Comparison of ENCODE assay signal across 9 cellular contexts in genomic region chr2:110423574-110423962, GRCh38. TPM values are rescaled to one million over a fixed set of nuclear protein-coding genes. Genes with fewer than 3 reads are reported as not detected.
DNase-seq lines count a peak whose midpoint lies in the region; ATAC-seq and TF ChIP-seq lines count a peak whose summit lies in the region.
"Not testable (repeated sequence)": the region's sequence is repeated elsewhere in the genome, so short reads cannot be mapped to it uniquely, and the experiment has no call there.
"Had no signal": no experiment of that assay in that cellular context is flagged by ENCODE, and none has a peak within 500 bp of the region (broad histone marks: within the 10 kb centered on the region; RNA-seq: fewer than 3 reads in every experiment).

No MANE protein-coding gene starts in this region.

- H3K4me3 Mint-ChIP-seq in T-helper 17 cell; activated T-cell treated with anti-CD3 and anti-CD28 coated beads, Interleukin-2, amount 50 U/mL, for 4 hours; effector memory CD8-positive, alpha-beta T cell; stimulated activated naive CD8-positive, alpha-beta T cell treated with anti-CD3 and anti-CD28 coated beads, Interleukin-15, amount 100 ng/mL, for 72 hours: not testable (repeated sequence)

- TF ChIP-seq CTCF in heart right ventricle (IDR thresholded peaks at IDR 0.05); left lung (IDR thresholded peaks at IDR 0.05); omental fat pad (IDR thresholded peaks at IDR 0.05): not testable (repeated sequence)

- DNase-seq in T-helper 17 cell; activated T-cell treated with anti-CD3 and anti-CD28 coated beads, Interleukin-2, amount 50 U/mL, for 4 hours; effector memory CD8-positive, alpha-beta T cell; heart right ventricle; left lung; omental fat pad (ENCODE audit: low spot score); stimulated activated naive CD8-positive, alpha-beta T cell treated with anti-CD3 and anti-CD28 coated beads, Interleukin-15, amount 100 ng/mL, for 72 hours: not testable (repeated sequence)

- ATAC-seq in T-helper 17 cell (peak; percentile 36), heart right ventricle (peak in 7 of 8 donors; percentile 52 to 85 (median 65)), left lung (peak; percentile 61), omental fat pad (ENCODE audit: low FRiP score) (peak; percentile 70)
- ATAC-seq in activated T-cell treated with anti-CD3 and anti-CD28 coated beads, Interleukin-2, amount 50 U/mL, for 4 hours = peak; percentile 52 to 55
- ATAC-seq in effector memory CD8-positive, alpha-beta T cell (replicated peaks) = peak; percentile 12
- peak; percentile 60 for ATAC-seq in stimulated activated naive CD8-positive, alpha-beta T cell treated with anti-CD3 and anti-CD28 coated beads, Interleukin-15, amount 100 ng/mL, for 72 hours

- H3K4me3 ChIP-seq in heart right ventricle, left lung: not testable (repeated sequence)

- H3K9me3 Mint-ChIP-seq in activated T-cell treated with anti-CD3 and anti-CD28 coated beads, Interleukin-2, amount 50 U/mL, for 4 hours; effector memory CD8-positive, alpha-beta T cell; stimulated activated naive CD8-positive, alpha-beta T cell treated with anti-CD3 and anti-CD28 coated beads, Interleukin-15, amount 100 ng/mL, for 72 hours: not testable (repeated sequence)

- H3K27ac Mint-ChIP-seq in T-helper 17 cell; effector memory CD8-positive, alpha-beta T cell; stimulated activated naive CD8-positive, alpha-beta T cell treated with anti-CD3 and anti-CD28 coated beads, Interleukin-15, amount 100 ng/mL, for 72 hours: not testable (repeated sequence)

- not testable (repeated sequence) for H3K27me3 Mint-ChIP-seq in T-helper 17 cell; activated T-cell treated with anti-CD3 and anti-CD28 coated beads, Interleukin-2, amount 50 U/mL, for 4 hours (ENCODE audit: low read depth); effector memory CD8-positive, alpha-beta T cell; stimulated activated naive CD8-positive, alpha-beta T cell treated with anti-CD3 and anti-CD28 coated beads, Interleukin-15, amount 100 ng/mL, for 72 hours

- not testable (repeated sequence) for H3K4me1 ChIP-seq in heart right ventricle, left lung

- intact Hi-C loops in heart right ventricle (cut with DNase I); left lung (cut with DNase I): not testable (repeated sequence)

- not testable (repeated sequence) for H3K27ac ChIP-seq in heart right ventricle, left lung

- H3K36me3 Mint-ChIP-seq in T-helper 17 cell (ENCODE audit: low read depth); activated T-cell treated with anti-CD3 and anti-CD28 coated beads, Interleukin-2, amount 50 U/mL, for 4 hours (ENCODE audit: insufficient read depth); effector memory CD8-positive, alpha-beta T cell (ENCODE audit: insufficient read depth): not testable (repeated sequence)

- no CpG with 5 or more reads among the region's 56 CpGs for WGBS in heart right ventricle, 2 donors

- not testable (repeated sequence) for H3K36me3 ChIP-seq in heart right ventricle, left lung

- not testable (repeated sequence) for H3K9me3 ChIP-seq in T-helper 17 cell (ENCODE audit: control insufficient read depth, low read length, poor library complexity, severe bottlenecking); heart right ventricle; left lung

- H3K4me1 Mint-ChIP-seq in T-helper 17 cell; activated T-cell treated with anti-CD3 and anti-CD28 coated beads, Interleukin-2, amount 50 U/mL, for 4 hours (ENCODE audit: low read depth); effector memory CD8-positive, alpha-beta T cell (ENCODE audit: low read depth in 2 of 2); stimulated activated naive CD8-positive, alpha-beta T cell treated with anti-CD3 and anti-CD28 coated beads, Interleukin-15, amount 100 ng/mL, for 72 hours: not testable (repeated sequence)

- not testable (repeated sequence) for H3K27me3 ChIP-seq in heart right ventricle, left lung

RNA-seq across cellular contexts. Expression of gene LIMS4, which starts 49.0 kb away (rescaled TPM):
- total RNA-seq in T-helper 17 cell = 1 to 10 TPM in 1 of 2 donors, under 1 TPM in 1; 0.44 to 1.4 TPM
- 1 to 10 TPM in 1 of 3 donors, under 1 TPM in 2; 0.24 to 1.2 (median 0.65) TPM for total RNA-seq in activated T-cell treated with anti-CD3 and anti-CD28 coated beads, Interleukin-2, amount 50 U/mL, for 4 hours
- 1 to 10 TPM; 2.6 to 5.6 (median 3.2) TPM for total RNA-seq in heart right ventricle
- 1 to 10 TPM; 1.2 to 1.6 TPM for polyA plus RNA-seq in heart right ventricle
- 1 to 10 TPM; 1.6 to 2.0 TPM for total RNA-seq in left lung
- total RNA-seq in omental fat pad = 10 to 100 TPM in 1 of 4 donors, 1 to 10 TPM in 3; 2.0 to 20.2 (median 3.8) TPM
- total RNA-seq: CD4-positive, CD25-positive, alpha-beta regulatory T cell; H1 had no signal

Comparison
In these comparisons a context has a peak if more than half of its experiments do, and no peak if none do; other contexts are left out.
1. ATAC-seq: peak in every context shown above with its lines; median percentile 70 in omental fat pad; 65 in heart right ventricle; 61 in left lung; 60 in stimulated activated naive CD8-positive, alpha-beta T cell treated with anti-CD3 and anti-CD28 coated beads, Interleukin-15, amount 100 ng/mL, for 72 hours; 54 in activated T-cell treated with anti-CD3 and anti-CD28 coated beads, Interleukin-2, amount 50 U/mL, for 4 hours; 36 in T-helper 17 cell; 12 in effector memory CD8-positive, alpha-beta T cell.